ENCODE assay signal across 15 cellular contexts in genomic region chr15:29887719-29888118, GRCh38.
"Had no signal": no experiment of that assay in that cellular context is flagged by ENCODE, and none has a peak within 500 bp of the region (broad histone marks: within the 10 kb centered on the region; RNA-seq: fewer than 3 reads in every experiment).

No MANE protein-coding gene starts in this region.

- H3K27ac ChIP-seq: psoas muscle, thyroid gland had no signal

- H3K36me3 ChIP-seq: heart right ventricle, sigmoid colon, thyroid gland, uterus had no signal

- DNase-seq: activated CD4-positive, alpha-beta memory T cell treated with anti-CD3 and anti-CD28 coated beads for 36 hours; activated CD4-positive, alpha-beta T cell treated with anti-CD3 and anti-CD28 coated beads for 36 hours; activated CD8-positive, alpha-beta memory T cell treated with anti-CD3 and anti-CD28 coated beads, Interleukin-2, amount 10 ng/mL, durations not matched to agents 7 days and 5 days; activated T-cell treated with anti-CD3 and anti-CD28 coated beads, Interleukin-2, amount 50 U/mL, for 1 hour; amygdala; erythroblast; heart right ventricle; left colon; mammary epithelial cell; psoas muscle; sigmoid colon; SK-N-SH; T-helper 1 cell; thyroid gland; uterus had no signal

- H3K27me3 ChIP-seq: heart right ventricle, sigmoid colon, thyroid gland, uterus had no signal

- H3K4me3 ChIP-seq: heart right ventricle, psoas muscle, sigmoid colon, thyroid gland, uterus had no signal
